ENCODE assay signal across 10 cellular contexts in genomic region chr19:55673889-55674288, GRCh38. TPM values are rescaled to one million over a fixed set of nuclear protein-coding genes. Genes with fewer than 3 reads are reported as not detected.
DNase-seq lines count a peak whose midpoint lies in the region; ATAC-seq and TF ChIP-seq lines count a peak whose summit lies in the region.
"Had no signal": no experiment of that assay in that cellular context is flagged by ENCODE, and none has a peak within 500 bp of the region (broad histone marks: within the 10 kb centered on the region; RNA-seq: fewer than 3 reads in every experiment).

No MANE protein-coding gene starts in this region.

- TF ChIP-seq CTCF in WERI-Rb-1 (IDR thresholded peaks at IDR 0.05; ENCODE audit: low read depth, low read length) = no peak
- TF ChIP-seq CTCF in gastroesophageal sphincter (IDR thresholded peaks at IDR 0.05) = no peak

- H3K4me3 ChIP-seq in WERI-Rb-1 (ENCODE audit: low read depth, low read length) = no peak overlapping the region
- H3K4me3 ChIP-seq in gastroesophageal sphincter = no peak overlapping the region

- H3K4me3 Mint-ChIP-seq in stimulated activated naive CD8-positive, alpha-beta T cell treated with anti-CD3 and anti-CD28 coated beads, Interleukin-15, Interleukin-2, amounts not matched to agents 100 ng/mL and 50 ng/mL, for 24 hours = peak overlapping the region; percentile 32
- peak overlapping the region in 1 of 2 donors; percentile 56 for H3K4me3 Mint-ChIP-seq in stimulated activated naive CD8-positive, alpha-beta T cell treated with anti-CD3 and anti-CD28 coated beads, Interleukin-15, amount 100 ng/mL, for 72 hours

- H3K4me1 ChIP-seq in gastroesophageal sphincter = peaks cover 0 to 64% (median 25%) of the 10 kb centered on the region in 3 donors

- no peak for DNase-seq in stimulated activated naive CD8-positive, alpha-beta T cell treated with anti-CD3 and anti-CD28 coated beads, Interleukin-15, amount 100 ng/mL, for 72 hours
- DNase-seq in WERI-Rb-1 = no peak
- no peak for DNase-seq in Kasumi-1 (lab: John Stamatoyannopoulos, UW)
- no peak for DNase-seq in NCI-H2171 (lab: John Stamatoyannopoulos, UW)
- DNase-seq in GDM1 (lab: John Stamatoyannopoulos, UW) = no peak
- no peak for DNase-seq in islet precursor cell
- DNase-seq: IMR-90, NCI-H345 had no signal

- TF ChIP-seq POLR2A in gastroesophageal sphincter (IDR thresholded peaks at IDR 0.05) = no peak

- H3K27ac ChIP-seq in WERI-Rb-1 (peak overlapping the region; percentile 52), gastroesophageal sphincter (peak overlapping the region in 3 of 4 donors; percentile 90 to 95 (median 94))

- no peak for ATAC-seq in stimulated activated naive CD8-positive, alpha-beta T cell treated with anti-CD3 and anti-CD28 coated beads, Interleukin-15, amount 100 ng/mL, for 72 hours
- ATAC-seq in gastroesophageal sphincter = no peak

- H3K9me3 Mint-ChIP-seq in stimulated activated naive CD8-positive, alpha-beta T cell treated with anti-CD3 and anti-CD28 coated beads, Interleukin-15, Interleukin-2, amounts not matched to agents 100 ng/mL and 50 ng/mL, for 24 hours = no peaks in the 10 kb centered on the region
- H3K9me3 Mint-ChIP-seq in stimulated activated naive CD8-positive, alpha-beta T cell treated with anti-CD3 and anti-CD28 coated beads, Interleukin-15, amount 100 ng/mL, for 72 hours = no peaks in the 10 kb centered on the region

- 55% methylated on average over 2 of the region's 15 CpGs; no CpG with 5 or more reads in 1 of the 2 donors for WGBS in gastroesophageal sphincter (ENCODE audit: low coverage in 1 of 2), 2 donors

- H3K27me3 Mint-ChIP-seq in stimulated activated naive CD8-positive, alpha-beta T cell treated with anti-CD3 and anti-CD28 coated beads, Interleukin-15, Interleukin-2, amounts not matched to agents 100 ng/mL and 50 ng/mL, for 24 hours = no peaks in the 10 kb centered on the region
- no peaks in the 10 kb centered on the region for H3K27me3 Mint-ChIP-seq in stimulated activated naive CD8-positive, alpha-beta T cell treated with anti-CD3 and anti-CD28 coated beads, Interleukin-15, amount 100 ng/mL, for 72 hours

- H3K4me1 Mint-ChIP-seq in stimulated activated naive CD8-positive, alpha-beta T cell treated with anti-CD3 and anti-CD28 coated beads, Interleukin-15, Interleukin-2, amounts not matched to agents 100 ng/mL and 50 ng/mL, for 24 hours (ENCODE audit: low read depth) = peaks cover 60% of the 10 kb centered on the region
- H3K4me1 Mint-ChIP-seq in stimulated activated naive CD8-positive, alpha-beta T cell treated with anti-CD3 and anti-CD28 coated beads, Interleukin-15, amount 100 ng/mL, for 72 hours = peaks cover 84% of the 10 kb centered on the region

- no peak for TF ChIP-seq EP300 in gastroesophageal sphincter (IDR thresholded peaks at IDR 0.05)

- no peaks in the 10 kb centered on the region for H3K27me3 ChIP-seq in WERI-Rb-1 (ENCODE audit: insufficient read depth, low read depth, severe bottlenecking)
- H3K27me3 ChIP-seq in gastroesophageal sphincter = no peaks in the 10 kb centered on the region

- H3K36me3 Mint-ChIP-seq in stimulated activated naive CD8-positive, alpha-beta T cell treated with anti-CD3 and anti-CD28 coated beads, Interleukin-15, Interleukin-2, amounts not matched to agents 100 ng/mL and 50 ng/mL, for 24 hours (ENCODE audit: low read depth) = peaks cover 62% of the 10 kb centered on the region

- peak overlapping the region; percentile 59 for H3K27ac Mint-ChIP-seq in stimulated activated naive CD8-positive, alpha-beta T cell treated with anti-CD3 and anti-CD28 coated beads, Interleukin-15, Interleukin-2, amounts not matched to agents 100 ng/mL and 50 ng/mL, for 24 hours
- peak overlapping the region in 1 of 2 donors; percentile 74 for H3K27ac Mint-ChIP-seq in stimulated activated naive CD8-positive, alpha-beta T cell treated with anti-CD3 and anti-CD28 coated beads, Interleukin-15, amount 100 ng/mL, for 72 hours

- H3K36me3 ChIP-seq in WERI-Rb-1 (peaks cover 69% of the 10 kb centered on the region), gastroesophageal sphincter (peaks cover 0 to 65% of the 10 kb centered on the region in 2 donors)

- H3K9me3 ChIP-seq in WERI-Rb-1 (ENCODE audit: severe bottlenecking) = no peaks in the 10 kb centered on the region
- no peaks in the 10 kb centered on the region for H3K9me3 ChIP-seq in gastroesophageal sphincter

RNA-seq across cellular contexts. Expression of gene EPN1, which starts 1.1 kb away (rescaled TPM):
- total RNA-seq in gastroesophageal sphincter = 100 to 1,000 TPM in 1 of 4 donors, 10 to 100 TPM in 3; 44.8 to 165 (median 70.2) TPM

RNA-seq across cellular contexts. Expression of gene U2AF2, which starts 19.1 kb away (rescaled TPM):
- 10 to 100 TPM; 68.9 to 97.9 (median 91.4) TPM for total RNA-seq in gastroesophageal sphincter

RNA-seq across cellular contexts. Expression of gene CCDC106, which starts 25.9 kb away (rescaled TPM):
- total RNA-seq in gastroesophageal sphincter = 10 to 100 TPM; 11.4 to 28.5 (median 15.5) TPM

RNA-seq across cellular contexts. Expression of gene ZNF581, which starts 30.4 kb away (rescaled TPM):
- 10 to 100 TPM in 3 of 4 donors, 1 to 10 TPM in 1; 8.4 to 17.5 (median 11.4) TPM for total RNA-seq in gastroesophageal sphincter

RNA-seq across cellular contexts. Expression of gene ZNF580, which starts 33.1 kb away (rescaled TPM):
- total RNA-seq in gastroesophageal sphincter = 10 to 100 TPM; 28.9 to 44.1 (median 35.2) TPM
